In the genomic region with DNA sequence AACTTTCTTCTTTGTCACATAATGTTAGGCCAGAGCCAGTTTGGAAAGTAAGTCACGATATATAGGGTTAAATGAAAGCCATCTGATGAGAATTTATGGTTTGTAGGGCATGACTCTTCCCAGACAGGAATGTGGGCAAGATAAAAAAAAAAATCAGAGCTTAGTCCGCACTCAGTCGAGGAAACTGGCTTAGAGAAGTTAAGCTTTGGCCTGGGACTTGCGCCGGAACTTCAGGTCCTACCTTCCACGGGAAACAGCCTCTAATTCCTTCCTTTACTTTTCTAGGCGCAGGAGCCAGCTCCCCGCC, we compare ENCODE assay signal across 8 cellular contexts. TPM values are rescaled to one million over a fixed set of nuclear protein-coding genes. Genes with fewer than 3 reads are reported as not detected.
A peak's percentile ranks its signal among the peaks of the same experiment; 100 is the strongest.
DNase-seq lines count a peak whose midpoint lies in the region; ATAC-seq and TF ChIP-seq lines count a peak whose summit lies in the region.

No MANE protein-coding gene starts in this region.

- in situ Hi-C loops in G401 (cut with HindIII; ENCODE audit: low sequenced_read_pairs), result no loop called here

- H3K27ac Mint-ChIP-seq in natural killer cell treated with Interleukin-12 subunit alpha and Interleukin-12 subunit beta and Interleukin-15 and Interleukin-18, amount 100 ng/mL, for 72 hours, result peak overlapping the region; percentile 83 to 89

- no peak overlapping the region for H3K27ac ChIP-seq in duodenal mucosa (ENCODE audit: low read depth, low read length)

- peak overlapping the region; percentile 97 for H3K4me3 ChIP-seq in BE2C (ENCODE audit: low read depth, low read length)
- peak overlapping the region; percentile 95 for H3K4me3 ChIP-seq in MG63
- H3K4me3 ChIP-seq in duodenal mucosa (ENCODE audit: low read depth in 1 of 2, low read length in 2 of 2), result peak overlapping the region; percentile 96 to 98

- no peaks in the 10 kb centered on the region for H3K9me3 Mint-ChIP-seq in natural killer cell treated with Interleukin-12 subunit alpha and Interleukin-12 subunit beta and Interleukin-15 and Interleukin-18, amount 100 ng/mL, for 72 hours

- H3K9me3 ChIP-seq in BE2C (peaks cover 4% of the 10 kb centered on the region; the same call in 1 of the 2 replicates), MG63 (no peaks in the 10 kb centered on the region), duodenal mucosa (ENCODE audit: control insufficient read depth in 1 of 2, low read length in 2 of 2) (no peaks in the 10 kb centered on the region)

- peaks cover 36% of the 10 kb centered on the region for H3K36me3 ChIP-seq in BE2C
- H3K36me3 ChIP-seq in MG63, result peaks cover 40% of the 10 kb centered on the region
- no peaks in the 10 kb centered on the region for H3K36me3 ChIP-seq in duodenal mucosa (ENCODE audit: control insufficient read depth in 1 of 2, insufficient read depth in 2 of 2, low read length in 2 of 2)

- no peak for DNase-seq in BE2C
- DNase-seq in MG63, result no peak
- DNase-seq in natural killer cell treated with Interleukin-12 subunit alpha and Interleukin-12 subunit beta and Interleukin-15 and Interleukin-18, amount 100 ng/mL, for 72 hours (ENCODE audit: low spot score), result no peak
- DNase-seq in G401 (ENCODE audit: low spot score), result no peak
- DNase-seq in stimulated activated CD8-positive, alpha-beta memory T cell treated with anti-CD3 and anti-CD28 coated beads, Interleukin-4, amount 100 ng/mL, for 48 hours, result no peak
- DNase-seq in HPDE6-E6E7 (ENCODE audit: extremely low spot score), result no peak
- DNase-seq in hepatic stellate cell (ENCODE audit: low spot score), result no peak

- peak overlapping the region; percentile 91 to 95 for H3K9ac ChIP-seq in duodenal mucosa (ENCODE audit: low read depth in 1 of 2, low read length in 2 of 2)

- H3K36me3 Mint-ChIP-seq in natural killer cell treated with Interleukin-12 subunit alpha and Interleukin-12 subunit beta and Interleukin-15 and Interleukin-18, amount 100 ng/mL, for 72 hours, result peaks cover 9% of the 10 kb centered on the region

- peak overlapping the region; percentile 92 for H3K4me3 Mint-ChIP-seq in natural killer cell treated with Interleukin-12 subunit alpha and Interleukin-12 subunit beta and Interleukin-15 and Interleukin-18, amount 100 ng/mL, for 72 hours

- H3K27me3 ChIP-seq in BE2C (no peaks in the 10 kb centered on the region), MG63 (no peaks in the 10 kb centered on the region), duodenal mucosa (ENCODE audit: control insufficient read depth in 1 of 2, insufficient read depth in 2 of 2, low read length in 2 of 2) (no peaks in the 10 kb centered on the region)

- no peak for ATAC-seq in natural killer cell treated with Interleukin-12 subunit alpha and Interleukin-12 subunit beta and Interleukin-15 and Interleukin-18, amount 100 ng/mL, for 72 hours

- no peak for TF ChIP-seq CTCF in BE2C (IDR thresholded peaks at IDR 0.05; ENCODE audit: low read depth, low read length)

- H3K27me3 Mint-ChIP-seq in natural killer cell treated with Interleukin-12 subunit alpha and Interleukin-12 subunit beta and Interleukin-15 and Interleukin-18, amount 100 ng/mL, for 72 hours, result no peaks in the 10 kb centered on the region

- H3K4me1 ChIP-seq in BE2C, result no peaks in the 10 kb centered on the region
- peaks cover 22 to 24% of the 10 kb centered on the region in 2 donors for H3K4me1 ChIP-seq in duodenal mucosa (ENCODE audit: control insufficient read depth in 1 of 2, insufficient read depth in 2 of 2, low read length in 2 of 2)

- peaks cover 33 to 37% of the 10 kb centered on the region in 2 donors for H3K4me1 Mint-ChIP-seq in natural killer cell treated with Interleukin-12 subunit alpha and Interleukin-12 subunit beta and Interleukin-15 and Interleukin-18, amount 100 ng/mL, for 72 hours (ENCODE audit: low read depth in 2 of 2)

RNA-seq across cellular contexts. Expression of gene DDX31, which starts 0.5 kb away (rescaled TPM):
- polyA plus RNA-seq in BE2C (2012; ENCODE audit: insufficient read depth, insufficient read length, low read depth), result 44.2 TPM
- total RNA-seq in MG63 (2014; rRNA removed; shearing (Covaris generic); ENCODE audit: low replicate concordance), result 15.2 and 20.1 TPM in 2 replicates
- 10 to 100 TPM; 17.6 to 31.0 TPM for total RNA-seq in natural killer cell treated with Interleukin-12 subunit alpha and Interleukin-12 subunit beta and Interleukin-15 and Interleukin-18, amount 100 ng/mL, for 72 hours
- total RNA-seq in G401 (2014; rRNA removed; shearing (Covaris generic)), result 17.6 and 21.9 TPM in 2 replicates

RNA-seq across cellular contexts. Expression of gene GTF3C4, which starts 1.0 kb away (rescaled TPM):
- 19.5 TPM for polyA plus RNA-seq in BE2C (2012; ENCODE audit: insufficient read depth, insufficient read length, low read depth)
- total RNA-seq in MG63 (2014; rRNA removed; shearing (Covaris generic); ENCODE audit: low replicate concordance), result 14.8 and 17.2 TPM in 2 replicates
- total RNA-seq in natural killer cell treated with Interleukin-12 subunit alpha and Interleukin-12 subunit beta and Interleukin-15 and Interleukin-18, amount 100 ng/mL, for 72 hours, result 10 to 100 TPM; 14.4 to 18.8 TPM
- 21.2 and 24.5 TPM in 2 replicates for total RNA-seq in G401 (2014; rRNA removed; shearing (Covaris generic))
